ENCODE assay signal across 8 cellular contexts in genomic region chr2:46062637-46063412, GRCh38.
A peak's percentile ranks its signal among the peaks of the same experiment; 100 is the strongest.
DNase-seq lines count a peak whose midpoint lies in the region; ATAC-seq and TF ChIP-seq lines count a peak whose summit lies in the region.

No MANE protein-coding gene starts in this region.

- H3K36me3 ChIP-seq in GM23338 (ENCODE audit: insufficient read depth) = no peaks in the 10 kb centered on the region

- H3K79me2 ChIP-seq in GM23338 (replicated peaks; ENCODE audit: insufficient read depth) = no peaks in the 10 kb centered on the region

- H3K4me2 ChIP-seq in GM23338 = no peak overlapping the region

- no peaks in the 10 kb centered on the region for H3F3A ChIP-seq in GM23338 (replicated peaks; ENCODE audit: low read depth)

- H3K9me3 Mint-ChIP-seq in GM23338 = no peaks in the 10 kb centered on the region

- H3K27me3 ChIP-seq in GM23338 (ENCODE audit: insufficient read depth) = no peaks in the 10 kb centered on the region

- H3K4me1 ChIP-seq in GM23338 (ENCODE audit: insufficient read depth) = 0 out of 2 replicates have a peak, but pooled peaks cover 3% of the 10 kb centered on the region

- H3K27me3 Mint-ChIP-seq in GM23338 (ENCODE audit: insufficient read depth, low read depth, poor library complexity) = peaks cover 3% of the 10 kb centered on the region

- H3K9me2 ChIP-seq in GM23338 (ENCODE audit: insufficient read depth) = no peaks in the 10 kb centered on the region

- H3K27ac ChIP-seq in GM23338 (ENCODE audit: low read depth) = no peak overlapping the region

- ATAC-seq in GM23338 (peak; percentile 92), left colon (peak; percentile 67), HG03457 (IDR thresholded peaks at IDR 0.05; ENCODE audit: unreplicated experiment) (no peak)

- no peaks in the 10 kb centered on the region for H4K20me1 ChIP-seq in GM23338 (replicated peaks; ENCODE audit: insufficient read depth)

- TF ChIP-seq CTCF in GM23338 (conservative IDR thresholded peaks at IDR 0.05; ENCODE audit: low read depth in 2 of 2) = peak; percentile 91 to 96

- peaks cover 14% of the 10 kb centered on the region for H3K4me1 Mint-ChIP-seq in GM23338

- H3K27ac Mint-ChIP-seq in GM23338 = no peak overlapping the region

- DNase-seq in ACHN (peak; percentile 93), GM23338 (ENCODE audit: low spot score) (peak; percentile 91), NCI-H345 (lab: John Stamatoyannopoulos, UW) (peak; percentile 75), cerebellar cortex (ENCODE audit: low spot score) (peak; percentile 66), left colon (peak; percentile 70 to 80)
- peak; percentile 69 for DNase-seq in activated CD4-positive, CD25-positive, alpha-beta regulatory T cell treated with anti-CD3 and anti-CD28 coated beads, Interleukin-2, amount 50 U/mL, for 72 hours
- peak; percentile 75 to 78 for DNase-seq in stimulated activated CD4-positive, alpha-beta T cell treated with anti-CD3 and anti-CD28 coated beads, Interleukin-2, amount 100 ng/mL, for 48 hours

- intact Hi-C loops in left colon (cut with DNase I, micrococcal nuclease) = loop anchor here in 1 of 2 donors (2.0 kb wide), 1 partner anchor 398 kb away; no protein-coding TSS in a partner anchor

- H3K4me3 ChIP-seq in GM23338 = no peak overlapping the region

- H3K4me3 Mint-ChIP-seq in GM23338 = no peak overlapping the region

- H2AFZ ChIP-seq in GM23338 = peak overlapping the region; percentile 1

- no peaks in the 10 kb centered on the region for H3K36me3 Mint-ChIP-seq in GM23338 (ENCODE audit: low read depth)

- in situ Hi-C loops in ACHN (cut with HindIII; ENCODE audit: low pct_ligation_motif_present, low pct_unique_long_range_greater_than_20kb, low sequenced_read_pairs) = no loop called here

TF ChIP-seq in GM23338, 12 proteins besides CTCF, POLR2A, EP300 and RAD21:
- TF ChIP-seq ZNF114 (CRISPR knock-in tag; IDR thresholded peaks at IDR 0.05) (no peak), POLR2AphosphoS5 (IDR thresholded peaks at IDR 0.05; ENCODE audit: low read depth) (no peak), ZNF331 (CRISPR knock-in tag; IDR thresholded peaks at IDR 0.05; ENCODE audit: low read depth) (no peak), STAT1 (IDR thresholded peaks at IDR 0.05; ENCODE audit: unreplicated experiment) (no peak), JUNB (IDR thresholded peaks at IDR 0.05; ENCODE audit: unreplicated experiment) (no peak), EZH2 (IDR thresholded peaks at IDR 0.05; ENCODE audit: low read depth, unreplicated experiment) (no peak)
- TF ChIP-seq, protein P1, sequence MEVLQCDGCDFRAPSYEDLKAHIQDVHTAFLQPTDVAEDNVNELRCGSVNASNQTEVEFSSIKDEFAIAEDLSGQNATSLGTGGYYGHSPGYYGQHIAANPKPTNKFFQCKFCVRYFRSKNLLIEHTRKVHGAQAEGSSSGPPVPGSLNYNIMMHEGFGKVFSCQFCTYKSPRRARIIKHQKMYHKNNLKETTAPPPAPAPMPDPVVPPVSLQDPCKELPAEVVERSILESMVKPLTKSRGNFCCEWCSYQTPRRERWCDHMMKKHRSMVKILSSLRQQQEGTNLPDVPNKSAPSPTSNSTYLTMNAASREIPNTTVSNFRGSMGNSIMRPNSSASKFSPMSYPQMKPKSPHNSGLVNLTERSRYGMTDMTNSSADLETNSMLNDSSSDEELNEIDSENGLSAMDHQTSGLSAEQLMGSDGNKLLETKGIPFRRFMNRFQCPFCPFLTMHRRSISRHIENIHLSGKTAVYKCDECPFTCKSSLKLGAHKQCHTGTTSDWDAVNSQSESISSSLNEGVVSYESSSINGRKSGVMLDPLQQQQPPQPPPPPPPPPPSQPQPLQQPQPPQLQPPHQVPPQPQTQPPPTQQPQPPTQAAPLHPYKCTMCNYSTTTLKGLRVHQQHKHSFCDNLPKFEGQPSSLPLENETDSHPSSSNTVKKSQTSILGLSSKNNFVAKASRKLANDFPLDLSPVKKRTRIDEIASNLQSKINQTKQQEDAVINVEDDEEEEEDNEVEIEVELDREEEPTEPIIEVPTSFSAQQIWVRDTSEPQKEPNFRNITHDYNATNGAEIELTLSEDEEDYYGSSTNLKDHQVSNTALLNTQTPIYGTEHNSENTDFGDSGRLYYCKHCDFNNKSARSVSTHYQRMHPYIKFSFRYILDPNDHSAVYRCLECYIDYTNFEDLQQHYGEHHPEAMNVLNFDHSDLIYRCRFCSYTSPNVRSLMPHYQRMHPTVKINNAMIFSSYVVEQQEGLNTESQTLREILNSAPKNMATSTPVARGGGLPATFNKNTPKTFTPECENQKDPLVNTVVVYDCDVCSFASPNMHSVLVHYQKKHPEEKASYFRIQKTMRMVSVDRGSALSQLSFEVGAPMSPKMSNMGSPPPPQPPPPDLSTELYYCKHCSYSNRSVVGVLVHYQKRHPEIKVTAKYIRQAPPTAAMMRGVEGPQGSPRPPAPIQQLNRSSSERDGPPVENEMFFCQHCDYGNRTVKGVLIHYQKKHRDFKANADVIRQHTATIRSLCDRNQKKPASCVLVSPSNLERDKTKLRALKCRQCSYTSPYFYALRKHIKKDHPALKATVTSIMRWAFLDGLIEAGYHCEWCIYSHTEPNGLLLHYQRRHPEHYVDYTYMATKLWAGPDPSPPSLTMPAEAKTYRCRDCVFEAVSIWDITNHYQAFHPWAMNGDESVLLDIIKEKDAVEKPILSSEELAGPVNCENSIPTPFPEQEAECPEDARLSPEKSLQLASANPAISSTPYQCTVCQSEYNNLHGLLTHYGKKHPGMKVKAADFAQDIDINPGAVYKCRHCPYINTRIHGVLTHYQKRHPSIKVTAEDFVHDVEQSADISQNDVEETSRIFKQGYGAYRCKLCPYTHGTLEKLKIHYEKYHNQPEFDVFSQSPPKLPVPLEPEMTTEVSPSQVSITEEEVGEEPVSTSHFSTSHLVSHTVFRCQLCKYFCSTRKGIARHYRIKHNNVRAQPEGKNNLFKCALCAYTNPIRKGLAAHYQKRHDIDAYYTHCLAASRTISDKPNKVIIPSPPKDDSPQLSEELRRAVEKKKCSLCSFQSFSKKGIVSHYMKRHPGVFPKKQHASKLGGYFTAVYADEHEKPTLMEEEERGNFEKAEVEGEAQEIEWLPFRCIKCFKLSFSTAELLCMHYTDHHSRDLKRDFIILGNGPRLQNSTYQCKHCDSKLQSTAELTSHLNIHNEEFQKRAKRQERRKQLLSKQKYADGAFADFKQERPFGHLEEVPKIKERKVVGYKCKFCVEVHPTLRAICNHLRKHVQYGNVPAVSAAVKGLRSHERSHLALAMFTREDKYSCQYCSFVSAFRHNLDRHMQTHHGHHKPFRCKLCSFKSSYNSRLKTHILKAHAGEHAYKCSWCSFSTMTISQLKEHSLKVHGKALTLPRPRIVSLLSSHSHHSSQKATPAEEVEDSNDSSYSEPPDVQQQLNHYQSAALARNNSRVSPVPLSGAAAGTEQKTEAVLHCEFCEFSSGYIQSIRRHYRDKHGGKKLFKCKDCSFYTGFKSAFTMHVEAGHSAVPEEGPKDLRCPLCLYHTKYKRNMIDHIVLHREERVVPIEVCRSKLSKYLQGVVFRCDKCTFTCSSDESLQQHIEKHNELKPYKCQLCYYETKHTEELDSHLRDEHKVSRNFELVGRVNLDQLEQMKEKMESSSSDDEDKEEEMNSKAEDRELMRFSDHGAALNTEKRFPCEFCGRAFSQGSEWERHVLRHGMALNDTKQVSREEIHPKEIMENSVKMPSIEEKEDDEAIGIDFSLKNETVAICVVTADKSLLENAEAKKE (CRISPR knock-in tag; IDR thresholded peaks at IDR 0.05) = no peak
